ENCODE assay signal across 8 cellular contexts in genomic region chr13:72864142-72865035, GRCh38.
A peak's percentile ranks its signal among the peaks of the same experiment; 100 is the strongest.
DNase-seq lines count a peak whose midpoint lies in the region; ATAC-seq, FAIRE-seq and TF ChIP-seq lines count a peak whose summit lies in the region.

No MANE protein-coding gene starts in this region.

- peak; percentile 29 for DNase-seq in GM04503 (ENCODE audit: low read depth)
- DNase-seq in GM19239 (ENCODE audit: insufficient read length, low spot score), result no peak
- DNase-seq in astrocyte (ENCODE audit: low read depth), result peak; percentile 59
- DNase-seq in MM.1S, result no peak
- DNase-seq in upper lobe of right lung, result no peak
- DNase-seq in SW480 (ENCODE audit: low spot score), result no peak
- DNase-seq in Peyer's patch, result no peak

- peaks cover 4% of the 10 kb centered on the region for H3K36me3 Mint-ChIP-seq in astrocyte (ENCODE audit: low read depth, unreplicated experiment)

- no peak overlapping the region for H3K9ac ChIP-seq in astrocyte (ENCODE audit: low read length)
- no peak overlapping the region for H3K9ac ChIP-seq in MM.1S (ENCODE audit: low read length)

- H3K9me3 ChIP-seq in astrocyte (ENCODE audit: insufficient read depth, low read depth, low read length) (no peaks in the 10 kb centered on the region), MM.1S (replicated peaks; ENCODE audit: insufficient read depth, low read length) (no peaks in the 10 kb centered on the region), upper lobe of right lung (no peaks in the 10 kb centered on the region), Peyer's patch (no peaks in the 10 kb centered on the region)

- no peak overlapping the region for H2AFZ ChIP-seq in astrocyte (ENCODE audit: low read depth, low read length)
- no peak overlapping the region for H2AFZ ChIP-seq in MM.1S (ENCODE audit: low read length)

- H3K4me3 Mint-ChIP-seq in astrocyte (ENCODE audit: unreplicated experiment), result no peak overlapping the region

- no peaks in the 10 kb centered on the region for H3K9me2 ChIP-seq in MM.1S (replicated peaks; ENCODE audit: insufficient read depth, low read length)

- H3K27ac Mint-ChIP-seq in astrocyte (ENCODE audit: unreplicated experiment), result no peak overlapping the region

- no peaks in the 10 kb centered on the region for H3K27me3 Mint-ChIP-seq in astrocyte (ENCODE audit: low read depth, unreplicated experiment)

- TF ChIP-seq POLR2A in Peyer's patch (IDR thresholded peaks at IDR 0.05), result no peak

- ATAC-seq in HG03039 (IDR thresholded peaks at IDR 0.05; ENCODE audit: unreplicated experiment) (peak; percentile 88), upper lobe of right lung (no peak)

- TF ChIP-seq CTCF in astrocyte (IDR thresholded peaks at IDR 0.05; ENCODE audit: insufficient read depth, low read depth, low read length), result no peak
- TF ChIP-seq CTCF in MM.1S (IDR thresholded peaks at IDR 0.05; ENCODE audit: low read length), result no peak
- no peak for TF ChIP-seq CTCF in upper lobe of right lung (IDR thresholded peaks at IDR 0.05)
- TF ChIP-seq CTCF in Peyer's patch (IDR thresholded peaks at IDR 0.05), result no peak

- H3F3A ChIP-seq in MM.1S (ENCODE audit: insufficient read depth, low read length), result no peaks in the 10 kb centered on the region

- H3K27me3 ChIP-seq in astrocyte (ENCODE audit: insufficient read depth, low read length) (no peaks in the 10 kb centered on the region), MM.1S (replicated peaks; ENCODE audit: insufficient read depth, low read length) (no peaks in the 10 kb centered on the region), upper lobe of right lung (no peaks in the 10 kb centered on the region), Peyer's patch (no peaks in the 10 kb centered on the region)

- H4K20me1 ChIP-seq in astrocyte (ENCODE audit: insufficient read depth, low read length), result no peaks in the 10 kb centered on the region
- no peaks in the 10 kb centered on the region for H4K20me1 ChIP-seq in MM.1S (ENCODE audit: insufficient read depth, low read length)

- intact Hi-C loops in upper lobe of right lung (cut with DNase I), result no loop called here

- H3K4me1 Mint-ChIP-seq in astrocyte (ENCODE audit: low read depth, unreplicated experiment), result no peaks in the 10 kb centered on the region

- H3K4me3 ChIP-seq in astrocyte (ENCODE audit: insufficient read depth, low read depth, low read length) (no peak overlapping the region), MM.1S (ENCODE audit: low read length) (no peak overlapping the region), upper lobe of right lung (no peak overlapping the region), Peyer's patch (no peak overlapping the region)

- H3K9me3 Mint-ChIP-seq in astrocyte (ENCODE audit: unreplicated experiment), result no peaks in the 10 kb centered on the region

- no peaks in the 10 kb centered on the region for H3K4me1 ChIP-seq in astrocyte (ENCODE audit: insufficient read depth, low read length)
- H3K4me1 ChIP-seq in MM.1S (ENCODE audit: low read length), result no peaks in the 10 kb centered on the region
- no peaks in the 10 kb centered on the region for H3K4me1 ChIP-seq in upper lobe of right lung
- no peaks in the 10 kb centered on the region for H3K4me1 ChIP-seq in Peyer's patch

- H3K79me2 ChIP-seq in astrocyte (ENCODE audit: insufficient read depth, low read length) (no peaks in the 10 kb centered on the region), MM.1S (ENCODE audit: low read length) (no peaks in the 10 kb centered on the region)

- H3K4me2 ChIP-seq in astrocyte (ENCODE audit: low read length) (no peak overlapping the region), MM.1S (ENCODE audit: low read depth, low read length) (no peak overlapping the region)

- peak; percentile 74 for FAIRE-seq in GM19239 (lab: Jason Lieb, UNC)
- FAIRE-seq in astrocyte (lab: Jason Lieb, UNC), result peak; percentile 82

- no peak overlapping the region for H3K27ac ChIP-seq in astrocyte (ENCODE audit: low read depth, low read length)
- no peak overlapping the region for H3K27ac ChIP-seq in MM.1S (ENCODE audit: low read length)
- H3K27ac ChIP-seq in upper lobe of right lung, result no peak overlapping the region
- H3K27ac ChIP-seq in Peyer's patch, result no peak overlapping the region

- H3K36me3 ChIP-seq in astrocyte (ENCODE audit: insufficient read depth, low read length), result peaks cover 3% of the 10 kb centered on the region
- no peaks in the 10 kb centered on the region for H3K36me3 ChIP-seq in MM.1S (replicated peaks; ENCODE audit: insufficient read depth, low read length)
- H3K36me3 ChIP-seq in upper lobe of right lung, result no peaks in the 10 kb centered on the region
- H3K36me3 ChIP-seq in Peyer's patch, result no peaks in the 10 kb centered on the region

Comparison
In these comparisons a context has a peak if more than half of its experiments do, and no peak if none do; other contexts are left out.
1. DNase-seq: peak in GM04503 (single experiment) and astrocyte (single experiment); none in GM19239 (single experiment), MM.1S (single experiment), upper lobe of right lung (single experiment), SW480 (single experiment) and Peyer's patch (0 of 3).